ENCODE assay signal across 25 cellular contexts in genomic region chr4:3244747-3245146, GRCh38. TPM values are rescaled to one million over a fixed set of nuclear protein-coding genes. Genes with fewer than 3 reads are reported as not detected.
"Had no signal": no experiment of that assay in that cellular context is flagged by ENCODE, and none has a peak within 500 bp of the region (broad histone marks: within the 10 kb centered on the region; RNA-seq: fewer than 3 reads in every experiment).

No MANE protein-coding gene starts in this region.

- H3K4me2 ChIP-seq: hepatocyte had no signal

- H2AFZ ChIP-seq: hepatocyte, parathyroid adenoma had no signal

- H3K27ac ChIP-seq: heart right ventricle, hepatocyte, left ventricle myocardium inferior, parathyroid adenoma, psoas muscle, skin epidermis, testis, thyroid gland, transverse colon, upper lobe of left lung, vagina had no signal

- H3K9me3 ChIP-seq: heart right ventricle, left ventricle myocardium inferior, mucosa of descending colon, psoas muscle, stomach, testis, thyroid gland, transverse colon, upper lobe of left lung, vagina had no signal

- H3K4me3 ChIP-seq: heart right ventricle, hepatocyte, left ventricle myocardium inferior, lung, mucosa of descending colon, psoas muscle, skin epidermis, stomach, testis, thyroid gland, transverse colon, upper lobe of left lung, vagina had no signal

- ATAC-seq: heart right ventricle; mucosa of descending colon; naive thymus-derived CD4-positive, alpha-beta T cell; natural killer cell treated with Interleukin-12 subunit alpha and Interleukin-12 subunit beta and Interleukin-15 and Interleukin-18, amount 100 ng/mL, for 72 hours; psoas muscle; sciatic nerve had no signal

- H3K9ac ChIP-seq: parathyroid adenoma had no signal

- DNase-seq: heart right ventricle; islet precursor cell; left ventricle myocardium inferior; mesendoderm; mucosa of descending colon; naive thymus-derived CD4-positive, alpha-beta T cell; nucleus accumbens; psoas muscle; stimulated activated CD4-positive, alpha-beta T cell treated with anti-CD3 and anti-CD28 coated beads, Interleukin-12 subunit alpha, Interleukin-12 subunit beta, amount 100 ng/mL, for 4 hours; stimulated activated CD4-positive, alpha-beta T cell treated with anti-CD3 and anti-CD28 coated beads, Interleukin-15, amount 100 ng/mL, for 24 hours; stimulated activated CD4-positive, alpha-beta T cell treated with anti-CD3 and anti-CD28 coated beads, Interleukin-2, amount 100 ng/mL, for 24 hours; stimulated activated CD4-positive, alpha-beta T cell treated with anti-CD3 and anti-CD28 coated beads, Interleukin-4, amount 100 ng/mL, for 1 hour; stimulated activated naive CD4-positive, alpha-beta T cell; stomach; testis; thyroid gland; transverse colon had no signal

- H3K27me3 ChIP-seq: heart right ventricle, hepatocyte, stomach, testis, thyroid gland, transverse colon, upper lobe of left lung, vagina had no signal

- H3K4me1 ChIP-seq: parathyroid adenoma, psoas muscle, testis, upper lobe of left lung had no signal

- H3K79me2 ChIP-seq: hepatocyte, parathyroid adenoma had no signal

RNA-seq across cellular contexts. Expression of gene MSANTD1, which starts 4.2 kb away (rescaled TPM):
- polyA plus RNA-seq: naive thymus-derived CD4-positive, alpha-beta T cell had no signal
